Comparison of ENCODE assay signal across 24 cellular contexts in genomic region chr1:209620484-209620879, GRCh38. TPM values are rescaled to one million over a fixed set of nuclear protein-coding genes. Genes with fewer than 3 reads are reported as not detected.
DNase-seq lines count a peak whose midpoint lies in the region; ATAC-seq and TF ChIP-seq lines count a peak whose summit lies in the region.
"Had no signal": no experiment of that assay in that cellular context is flagged by ENCODE, and none has a peak within 500 bp of the region (broad histone marks: within the 10 kb centered on the region; RNA-seq: fewer than 3 reads in every experiment).

No MANE protein-coding gene starts in this region.

- H3K36me3 Mint-ChIP-seq in activated T-cell treated with anti-CD3 and anti-CD28 coated beads, Interleukin-2, amount 50 U/mL, for 24 hours (ENCODE audit: low read depth), result no peaks in the 10 kb centered on the region
- H3K36me3 Mint-ChIP-seq: activated naive CD8-positive, alpha-beta T cell treated with anti-CD3 and anti-CD28 coated beads for 36 hours; memory B cell; WTC11 had no signal

- TF ChIP-seq CTCF in AG09309 (IDR thresholded peaks at IDR 0.05; ENCODE audit: control insufficient read depth, insufficient read depth, low read depth, low read length, missing control alignments) (no peak), HEK293 (tag by site-specific recombination; IDR thresholded peaks at IDR 0.05) (no peak), mucosa of descending colon (IDR thresholded peaks at IDR 0.05) (no peak)

- CTCF ChIA-PET in HEK293 (lab: Yijun Ruan, JAX), result interaction anchor here (0.6 to 1.1 kb wide), 2 partner anchors 18 to 20 kb away, joined by 3 to 5 read pairs; no protein-coding TSS in a partner anchor

- intact Hi-C loops in mucosa of descending colon (cut with DNase I, micrococcal nuclease), result no loop called here

- H3K36me3 ChIP-seq in HEK293 (ENCODE audit: control insufficient read depth in 2 of 2, insufficient read depth in 1 of 2, low read length in 2 of 2), result no peaks in the 10 kb centered on the region
- no peaks in the 10 kb centered on the region for H3K36me3 ChIP-seq in mucosa of descending colon (ENCODE audit: low read depth)
- H3K36me3 ChIP-seq: prostate gland, uterus had no signal

- no peaks in the 10 kb centered on the region for H3K4me1 ChIP-seq in HEK293 (ENCODE audit: control insufficient read depth, insufficient read depth, low read length)
- peaks cover 20% of the 10 kb centered on the region for H3K4me1 ChIP-seq in mucosa of descending colon (ENCODE audit: low read depth)
- H3K4me1 ChIP-seq: prostate gland, uterus had no signal

- no peaks in the 10 kb centered on the region for H3K27me3 Mint-ChIP-seq in activated T-cell treated with anti-CD3 and anti-CD28 coated beads, Interleukin-2, amount 50 U/mL, for 24 hours
- H3K27me3 Mint-ChIP-seq: activated naive CD8-positive, alpha-beta T cell treated with anti-CD3 and anti-CD28 coated beads for 36 hours; stimulated activated naive CD8-positive, alpha-beta T cell treated with anti-CD3 and anti-CD28 coated beads, Interleukin-15, Interleukin-2, amounts not matched to agents 100 ng/mL and 50 ng/mL, for 24 hours had no signal

- H3K4me1 Mint-ChIP-seq in activated T-cell treated with anti-CD3 and anti-CD28 coated beads, Interleukin-2, amount 50 U/mL, for 24 hours (ENCODE audit: low read depth), result peaks cover 6% of the 10 kb centered on the region
- H3K4me1 Mint-ChIP-seq: activated naive CD8-positive, alpha-beta T cell treated with anti-CD3 and anti-CD28 coated beads for 36 hours; WTC11 had no signal

- no peak overlapping the region for H3K27ac Mint-ChIP-seq in activated T-cell treated with anti-CD3 and anti-CD28 coated beads, Interleukin-2, amount 50 U/mL, for 24 hours
- H3K27ac Mint-ChIP-seq: activated CD8-positive, alpha-beta T cell treated with anti-CD3 and anti-CD28 coated beads, Interleukin-2, amount 10 ng/mL, durations not matched to agents 7 days and 5 days; activated naive CD8-positive, alpha-beta T cell treated with anti-CD3 and anti-CD28 coated beads for 36 hours; endodermal cell; memory B cell; stimulated activated naive CD8-positive, alpha-beta T cell treated with anti-CD3 and anti-CD28 coated beads, Interleukin-15, Interleukin-2, amounts not matched to agents 100 ng/mL and 50 ng/mL, for 24 hours; WTC11 had no signal

- H3K9me3 Mint-ChIP-seq in activated T-cell treated with anti-CD3 and anti-CD28 coated beads, Interleukin-2, amount 50 U/mL, for 24 hours, result no peaks in the 10 kb centered on the region
- H3K9me3 Mint-ChIP-seq: activated naive CD8-positive, alpha-beta T cell treated with anti-CD3 and anti-CD28 coated beads for 36 hours; endodermal cell; memory B cell; nephron; stimulated activated naive CD8-positive, alpha-beta T cell treated with anti-CD3 and anti-CD28 coated beads, Interleukin-15, Interleukin-2, amounts not matched to agents 100 ng/mL and 50 ng/mL, for 24 hours; WTC11 had no signal

- ATAC-seq in mucosa of descending colon, result peak; percentile 28
- ATAC-seq in HG02623 (IDR thresholded peaks at IDR 0.05; ENCODE audit: unreplicated experiment), result no peak
- ATAC-seq: activated CD8-positive, alpha-beta T cell treated with anti-CD3 and anti-CD28 coated beads, Interleukin-2, amount 10 ng/mL, durations not matched to agents 7 days and 5 days; HCT116; WTC11 had no signal

- no peak overlapping the region for H3K4me3 Mint-ChIP-seq in activated T-cell treated with anti-CD3 and anti-CD28 coated beads, Interleukin-2, amount 50 U/mL, for 24 hours
- H3K4me3 Mint-ChIP-seq: activated CD8-positive, alpha-beta T cell treated with anti-CD3 and anti-CD28 coated beads, Interleukin-2, amount 10 ng/mL, durations not matched to agents 7 days and 5 days; activated naive CD8-positive, alpha-beta T cell treated with anti-CD3 and anti-CD28 coated beads for 36 hours; endodermal cell; memory B cell; nephron; stimulated activated naive CD8-positive, alpha-beta T cell treated with anti-CD3 and anti-CD28 coated beads, Interleukin-15, Interleukin-2, amounts not matched to agents 100 ng/mL and 50 ng/mL, for 24 hours; WTC11 had no signal

- H3K4me3 ChIP-seq in AG09309 (ENCODE audit: control insufficient read depth, low read depth, low read length), result no peak overlapping the region
- H3K4me3 ChIP-seq in HEK293 (ENCODE audit: low read depth, low read length), result no peak overlapping the region
- no peak overlapping the region for H3K4me3 ChIP-seq in mucosa of descending colon
- H3K4me3 ChIP-seq: prostate gland, uterus had no signal

- no peak overlapping the region for H3K27ac ChIP-seq in HEK293 (ENCODE audit: extremely low read depth, low read depth, low read length)
- H3K27ac ChIP-seq: prostate gland, uterus had no signal

- POLR2A ChIA-PET in HEK293 (lab: Yijun Ruan, JAX), result no interaction called here

- H3K9me3 ChIP-seq in HEK293 (ENCODE audit: control insufficient read depth, insufficient read depth, low read depth, low read length) (no peaks in the 10 kb centered on the region), mucosa of descending colon (no peaks in the 10 kb centered on the region)
- H3K9me3 ChIP-seq: prostate gland, uterus had no signal

- DNase-seq in AG09309 (ENCODE audit: low read depth) (peak; percentile 29), dedifferentiated amniotic fluid mesenchymal stem cell (ENCODE audit: extremely low spot score) (peak; percentile 30), mucosa of descending colon (no peak), NCI-H524 (lab: John Stamatoyannopoulos, UW) (no peak), NCI-H345 (lab: John Stamatoyannopoulos, UW) (no peak)
- no peak for DNase-seq in activated T-cell treated with anti-CD3 and anti-CD28 coated beads, Interleukin-2, amount 50 U/mL, for 24 hours
- DNase-seq: activated CD8-positive, alpha-beta T cell treated with anti-CD3 and anti-CD28 coated beads, Interleukin-2, amount 10 ng/mL, durations not matched to agents 7 days and 5 days; activated naive CD8-positive, alpha-beta T cell treated with anti-CD3 and anti-CD28 coated beads for 36 hours; endodermal cell; NCI-H1694; Right ventricle myocardium superior; uterus had no signal

TF ChIP-seq in HEK293, 187 proteins besides CTCF, POLR2A, EP300 and RAD21 (continues in another document):
- TF ChIP-seq ZNF513 (tag by site-specific recombination; IDR thresholded peaks at IDR 0.05) (no peak), ZNF777 (tag by site-specific recombination; IDR thresholded peaks at IDR 0.05; ENCODE audit: borderline replicate concordance) (no peak), ZNF423 (tag by site-specific recombination; IDR thresholded peaks at IDR 0.05) (no peak), SALL2 (tag by site-specific recombination; IDR thresholded peaks at IDR 0.05; ENCODE audit: borderline replicate concordance) (no peak), ZBTB44 (tag by site-specific recombination; IDR thresholded peaks at IDR 0.05) (no peak), ZNF169 (tag by site-specific recombination; IDR thresholded peaks at IDR 0.05) (no peak), ZNF558 (tag by site-specific recombination; IDR thresholded peaks at IDR 0.05) (no peak), ZNF19 (tag by site-specific recombination; IDR thresholded peaks at IDR 0.05; ENCODE audit: low read depth) (no peak), ZNF214 (tag by site-specific recombination; IDR thresholded peaks at IDR 0.05; ENCODE audit: borderline replicate concordance) (no peak), SP2 (tag by site-specific recombination; IDR thresholded peaks at IDR 0.05) (no peak), ZNF398 (tag by site-specific recombination; IDR thresholded peaks at IDR 0.05) (no peak), ZNF473 (tag by site-specific recombination; IDR thresholded peaks at IDR 0.05) (no peak)

RNA-seq across cellular contexts. Expression of gene LAMB3, which starts 31.7 kb away (rescaled TPM):
- 100 to 1,000 TPM in 1 of 3 donors, 10 to 100 TPM in 2; 40.3 to 142 (median 62.1) TPM for total RNA-seq in mucosa of descending colon

RNA-seq across cellular contexts. Expression of gene CAMK1G, which starts 37.0 kb away (rescaled TPM):
- total RNA-seq in mucosa of descending colon, result under 1 TPM in 1 of 3 donors, not detected in 2; 0.60 TPM
- total RNA-seq: activated CD8-positive, alpha-beta T cell treated with anti-CD3 and anti-CD28 coated beads, Interleukin-2, amount 10 ng/mL, durations not matched to agents 7 days and 5 days; activated naive CD8-positive, alpha-beta T cell treated with anti-CD3 and anti-CD28 coated beads for 36 hours; HT1080; LHCN-M2; NCI-H460; Right ventricle myocardium superior; T-helper 2 cell treated with Interferon-gamma antibody and Interleukin-4, amounts not matched to agents 100 ng/mL and 5 ng/mL, for 36 hours had no signal

RNA-seq across cellular contexts. Expression of gene G0S2, which starts 54.7 kb away (rescaled TPM):
- 10 to 100 TPM in 1 of 3 donors, 1 to 10 TPM in 2; 5.8 to 13.5 (median 9.0) TPM for total RNA-seq in mucosa of descending colon
- total RNA-seq: activated CD8-positive, alpha-beta T cell treated with anti-CD3 and anti-CD28 coated beads, Interleukin-2, amount 10 ng/mL, durations not matched to agents 7 days and 5 days; endodermal cell; HT1080 had no signal

Comparison
In these comparisons a context has a peak if more than half of its experiments do, and no peak if none do; other contexts are left out.
1. DNase-seq: peak in AG09309 (single experiment) and dedifferentiated amniotic fluid mesenchymal stem cell (single experiment); none in mucosa of descending colon (0 of 3), NCI-H524 (0 of 2), NCI-H345 (single experiment) and activated T-cell treated with anti-CD3 and anti-CD28 coated beads, Interleukin-2, amount 50 U/mL, for 24 hours (single experiment).